Comparison of ENCODE assay signal across 21 cellular contexts in genomic region chr2:160507464-160507863, GRCh38. TPM values are rescaled to one million over a fixed set of nuclear protein-coding genes. Genes with fewer than 3 reads are reported as not detected.
DNase-seq lines count a peak whose midpoint lies in the region; ATAC-seq and TF ChIP-seq lines count a peak whose summit lies in the region.
"Had no signal": no experiment of that assay in that cellular context is flagged by ENCODE, and none has a peak within 500 bp of the region (broad histone marks: within the 10 kb centered on the region; RNA-seq: fewer than 3 reads in every experiment).

No MANE protein-coding gene starts in this region.

- H3K36me3 ChIP-seq in SK-N-MC (ENCODE audit: insufficient read depth, low read length): no peaks in the 10 kb centered on the region

- no peak overlapping the region for H3K27ac Mint-ChIP-seq in T-helper 2 cell treated with Interferon-gamma antibody and Interleukin-4, amounts not matched to agents 5 μg/mL and 100 μg/mL, for 36 hours

- H3K4me3 ChIP-seq in AG10803 (ENCODE audit: low read length): no peak overlapping the region
- no peak overlapping the region; the same call in 1 of the 2 replicates for H3K4me3 ChIP-seq in SK-N-MC
- H3K4me3 ChIP-seq in choroid plexus epithelial cell (ENCODE audit: low read depth, low read length): no peak overlapping the region
- H3K4me3 ChIP-seq: GM23248 had no signal

- no peak for TF ChIP-seq CTCF in AG10803 (conservative IDR thresholded peaks at IDR 0.05; ENCODE audit: low read length)
- no peak for TF ChIP-seq CTCF in choroid plexus epithelial cell (conservative IDR thresholded peaks at IDR 0.05; ENCODE audit: low read depth, low read length)

- H3K27me3 Mint-ChIP-seq in T-helper 2 cell treated with Interferon-gamma antibody and Interleukin-4, amounts not matched to agents 5 μg/mL and 100 μg/mL, for 36 hours (ENCODE audit: low read depth): peaks cover 11% of the 10 kb centered on the region

- H3K36me3 Mint-ChIP-seq in T-helper 2 cell treated with Interferon-gamma antibody and Interleukin-4, amounts not matched to agents 5 μg/mL and 100 μg/mL, for 36 hours (ENCODE audit: low read depth): no peaks in the 10 kb centered on the region

- no peak for DNase-seq in T-helper 2 cell treated with Interferon-gamma antibody and Interleukin-4, amounts not matched to agents 5 μg/mL and 100 μg/mL, for 36 hours (ENCODE audit: low spot score)
- DNase-seq in T-helper 2 cell (no peak), AG10803 (ENCODE audit: low read depth) (peak; percentile 69), SK-N-MC (ENCODE audit: low read depth, low spot score) (no peak), choroid plexus epithelial cell (ENCODE audit: low read depth) (peak; percentile 52), sciatic nerve (ENCODE audit: low spot score) (no peak), DMS53 (lab: John Stamatoyannopoulos, UW) (no peak)
- DNase-seq: DMS153, GM23248, H7, KBM-7, NCI-H1048, NCI-H1417, NCI-H1694, NCI-H2029 treated with DMSO at 0.1 percent for 48 hours, NCI-H2227 treated with DMSO at 0.1 percent for 48 hours, NCI-H526 treated with DMSO at 0.1 percent for 48 hours, SHP77 had no signal

- H3K9me3 Mint-ChIP-seq in T-helper 2 cell treated with Interferon-gamma antibody and Interleukin-4, amounts not matched to agents 5 μg/mL and 100 μg/mL, for 36 hours: no peaks in the 10 kb centered on the region

- ATAC-seq in sciatic nerve: no peak
- no peak for ATAC-seq in GM19467 (IDR thresholded peaks at IDR 0.05; ENCODE audit: unreplicated experiment)

- 0 out of 2 replicates have a peak overlapping the region, but pooled peaks have one; percentile 30 for H3K27ac ChIP-seq in SK-N-MC
- H3K27ac ChIP-seq: 22Rv1, GM23248, RWPE1 had no signal

- intact Hi-C loops in sciatic nerve (cut with DNase I): no loop called here

- H3K9me3 ChIP-seq in SK-N-MC (ENCODE audit: low read depth, low read length): no peaks in the 10 kb centered on the region

- H3K9ac ChIP-seq in SK-N-MC (ENCODE audit: insufficient read length): no peak overlapping the region
- H3K9ac ChIP-seq: GM23248 had no signal

- peak overlapping the region; percentile 62 for H3K4me3 Mint-ChIP-seq in T-helper 2 cell treated with Interferon-gamma antibody and Interleukin-4, amounts not matched to agents 5 μg/mL and 100 μg/mL, for 36 hours

- peaks cover 28% of the 10 kb centered on the region for H3K4me1 Mint-ChIP-seq in T-helper 2 cell treated with Interferon-gamma antibody and Interleukin-4, amounts not matched to agents 5 μg/mL and 100 μg/mL, for 36 hours (ENCODE audit: low read depth)

RNA-seq across cellular contexts. Expression of gene RBMS1, which starts 13.9 kb away (rescaled TPM):
- total RNA-seq in sciatic nerve: 119 TPM

Comparison
In these comparisons a context has a peak if more than half of its experiments do, and no peak if none do; other contexts are left out.
1. DNase-seq: peak in AG10803 (single experiment) and choroid plexus epithelial cell (single experiment); none in T-helper 2 cell treated with Interferon-gamma antibody and Interleukin-4, amounts not matched to agents 5 μg/mL and 100 μg/mL, for 36 hours (single experiment), T-helper 2 cell (0 of 5), SK-N-MC (single experiment), sciatic nerve (single experiment) and DMS53 (single experiment).